In genomic region chr6:139981810-139982550, GRCh38 we compare ENCODE assay signal across 8 cellular contexts.
DNase-seq lines count a peak whose midpoint lies in the region; ATAC-seq and TF ChIP-seq lines count a peak whose summit lies in the region.

No MANE protein-coding gene starts in this region.

- H3K36me3 ChIP-seq in neural cell (ENCODE audit: insufficient read depth, low read length), result no peaks in the 10 kb centered on the region

- H3K27me3 Mint-ChIP-seq in effector memory CD8-positive, alpha-beta T cell, result peaks cover 0 to 36% of the 10 kb centered on the region in 2 donors

- no peak for TF ChIP-seq RAD21 in neural cell (conservative IDR thresholded peaks at IDR 0.05)

- DNase-seq in GM04504 (ENCODE audit: low read depth) (peak; percentile 26), NCI-H526 (lab: John Stamatoyannopoulos, UW) (peak; percentile 9 to 69), LoVo (ENCODE audit: low spot score) (no peak), DMS79 (lab: John Stamatoyannopoulos, UW) (no peak)
- DNase-seq in effector memory CD8-positive, alpha-beta T cell, result no peak
- no peak for DNase-seq in activated CD8-positive, alpha-beta memory T cell treated with anti-CD3 and anti-CD28 coated beads, Interleukin-2, amount 50 U/mL, for 48 hours

- no peaks in the 10 kb centered on the region for H3K79me2 ChIP-seq in neural cell (replicated peaks; ENCODE audit: insufficient read depth, low read length)

- peak; percentile 45 for ATAC-seq in effector memory CD8-positive, alpha-beta T cell (replicated peaks)
- ATAC-seq in HG03342 (IDR thresholded peaks at IDR 0.05; ENCODE audit: unreplicated experiment), result no peak

- no peaks in the 10 kb centered on the region for H3K27me3 ChIP-seq in neural cell (ENCODE audit: insufficient read depth, low read depth, low read length)

- H3K9me2 ChIP-seq in neural cell (ENCODE audit: insufficient read depth, low read length), result no peaks in the 10 kb centered on the region

- TF ChIP-seq EP300 in neural cell (conservative IDR thresholded peaks at IDR 0.05; ENCODE audit: poor library complexity, severe bottlenecking), result peak; percentile 49

- H3K36me3 Mint-ChIP-seq in effector memory CD8-positive, alpha-beta T cell (ENCODE audit: insufficient read depth), result no peaks in the 10 kb centered on the region

- H3K4me1 Mint-ChIP-seq in effector memory CD8-positive, alpha-beta T cell (ENCODE audit: low read depth in 2 of 2), result peaks cover 3% of the 10 kb centered on the region in 2 donors

- H3K4me3 Mint-ChIP-seq in effector memory CD8-positive, alpha-beta T cell, result no peak overlapping the region

- no peak overlapping the region for H3K9ac ChIP-seq in neural cell (ENCODE audit: low read length)

- no peaks in the 10 kb centered on the region for H3K9me3 Mint-ChIP-seq in effector memory CD8-positive, alpha-beta T cell

- no peaks in the 10 kb centered on the region for H3F3A ChIP-seq in neural cell (ENCODE audit: insufficient read depth, low read length, poor library complexity, severe bottlenecking)

- no peak overlapping the region for H3K27ac Mint-ChIP-seq in effector memory CD8-positive, alpha-beta T cell

- H3K9me3 ChIP-seq in neural cell (ENCODE audit: low read length), result no peaks in the 10 kb centered on the region

- no peak overlapping the region for H2AFZ ChIP-seq in neural cell (ENCODE audit: low read depth, low read length)

- no peak overlapping the region for H3K4me2 ChIP-seq in neural cell (ENCODE audit: low read length)

- H3K4me3 ChIP-seq in neural cell (ENCODE audit: low read length), result peak overlapping the region; percentile 16

- H3K27ac ChIP-seq in neural cell (ENCODE audit: low read length), result peak overlapping the region; percentile 26

- H4K20me1 ChIP-seq in neural cell (ENCODE audit: insufficient read depth), result no peaks in the 10 kb centered on the region

- no peak for TF ChIP-seq CTCF in neural cell (IDR thresholded peaks at IDR 0.05; ENCODE audit: poor library complexity, severe bottlenecking)

TF ChIP-seq in neural cell, 6 proteins besides CTCF, POLR2A, EP300 and RAD21:
- TF ChIP-seq POLR2AphosphoS5 (IDR thresholded peaks at IDR 0.05) (peak; percentile 53), TAF1 (IDR thresholded peaks at IDR 0.05; ENCODE audit: low read depth) (no peak), MXI1 (conservative IDR thresholded peaks at IDR 0.05; ENCODE audit: poor library complexity, severe bottlenecking) (no peak), SMC3 (conservative IDR thresholded peaks at IDR 0.05; ENCODE audit: poor library complexity) (peak; percentile 36), EZH2 (IDR thresholded peaks at IDR 0.05; ENCODE audit: borderline replicate concordance, insufficient read depth, low read length, poor library complexity, severe bottlenecking) (no peak)
- TF ChIP-seq, protein P1, sequence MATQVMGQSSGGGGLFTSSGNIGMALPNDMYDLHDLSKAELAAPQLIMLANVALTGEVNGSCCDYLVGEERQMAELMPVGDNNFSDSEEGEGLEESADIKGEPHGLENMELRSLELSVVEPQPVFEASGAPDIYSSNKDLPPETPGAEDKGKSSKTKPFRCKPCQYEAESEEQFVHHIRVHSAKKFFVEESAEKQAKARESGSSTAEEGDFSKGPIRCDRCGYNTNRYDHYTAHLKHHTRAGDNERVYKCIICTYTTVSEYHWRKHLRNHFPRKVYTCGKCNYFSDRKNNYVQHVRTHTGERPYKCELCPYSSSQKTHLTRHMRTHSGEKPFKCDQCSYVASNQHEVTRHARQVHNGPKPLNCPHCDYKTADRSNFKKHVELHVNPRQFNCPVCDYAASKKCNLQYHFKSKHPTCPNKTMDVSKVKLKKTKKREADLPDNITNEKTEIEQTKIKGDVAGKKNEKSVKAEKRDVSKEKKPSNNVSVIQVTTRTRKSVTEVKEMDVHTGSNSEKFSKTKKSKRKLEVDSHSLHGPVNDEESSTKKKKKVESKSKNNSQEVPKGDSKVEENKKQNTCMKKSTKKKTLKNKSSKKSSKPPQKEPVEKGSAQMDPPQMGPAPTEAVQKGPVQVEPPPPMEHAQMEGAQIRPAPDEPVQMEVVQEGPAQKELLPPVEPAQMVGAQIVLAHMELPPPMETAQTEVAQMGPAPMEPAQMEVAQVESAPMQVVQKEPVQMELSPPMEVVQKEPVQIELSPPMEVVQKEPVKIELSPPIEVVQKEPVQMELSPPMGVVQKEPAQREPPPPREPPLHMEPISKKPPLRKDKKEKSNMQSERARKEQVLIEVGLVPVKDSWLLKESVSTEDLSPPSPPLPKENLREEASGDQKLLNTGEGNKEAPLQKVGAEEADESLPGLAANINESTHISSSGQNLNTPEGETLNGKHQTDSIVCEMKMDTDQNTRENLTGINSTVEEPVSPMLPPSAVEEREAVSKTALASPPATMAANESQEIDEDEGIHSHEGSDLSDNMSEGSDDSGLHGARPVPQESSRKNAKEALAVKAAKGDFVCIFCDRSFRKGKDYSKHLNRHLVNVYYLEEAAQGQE (IDR thresholded peaks at IDR 0.05; ENCODE audit: borderline replicate concordance), result no peak

Comparison
In these comparisons a context has a peak if more than half of its experiments do, and no peak if none do; other contexts are left out.
1. DNase-seq: peak in GM04504 (single experiment) and NCI-H526 (2 of 2); none in effector memory CD8-positive, alpha-beta T cell (0 of 3), LoVo (single experiment), activated CD8-positive, alpha-beta memory T cell treated with anti-CD3 and anti-CD28 coated beads, Interleukin-2, amount 50 U/mL, for 48 hours (single experiment) and DMS79 (single experiment).